In the genomic region with DNA sequence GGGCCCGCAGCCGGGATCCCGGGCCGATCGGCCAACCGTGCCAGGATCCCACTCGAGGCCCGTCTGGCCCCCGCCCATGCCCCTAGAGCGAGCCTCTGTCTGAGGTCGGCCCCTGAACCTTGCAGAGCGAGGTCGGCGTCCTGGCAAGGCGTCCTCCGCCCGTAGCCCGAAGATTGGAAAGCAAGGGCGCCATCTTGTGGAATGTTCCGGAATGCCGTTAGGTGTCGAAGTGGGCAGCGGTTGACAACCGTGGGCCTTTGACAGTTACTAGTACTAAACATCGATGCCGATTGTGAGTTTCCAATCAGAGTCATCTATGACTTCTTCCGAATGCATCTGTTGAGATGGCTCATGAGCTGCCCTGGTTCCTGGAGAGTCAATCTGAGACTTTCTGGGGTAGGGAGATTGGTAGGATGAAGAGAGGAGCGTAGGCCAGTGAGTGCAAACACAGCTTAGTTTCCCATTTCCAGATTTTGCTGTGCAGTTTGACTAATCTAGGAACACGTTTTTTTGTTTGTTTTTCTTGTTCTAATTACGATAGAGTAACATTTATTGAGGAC, we compare ENCODE assay signal across 8 cellular contexts. TPM values are rescaled to one million over a fixed set of nuclear protein-coding genes. Genes with fewer than 3 reads are reported as not detected.
A peak's percentile ranks its signal among the peaks of the same experiment; 100 is the strongest.
DNase-seq lines count a peak whose midpoint lies in the region; ATAC-seq lines count a peak whose summit lies in the region.

No MANE protein-coding gene starts in this region.

- peaks cover 0 to 4% (median 0%) of the 10 kb centered on the region in 7 donors for H3K9me3 Mint-ChIP-seq in CD4-positive, CD25-positive, alpha-beta regulatory T cell
- no peaks in the 10 kb centered on the region for H3K9me3 Mint-ChIP-seq in effector memory CD8-positive, alpha-beta T cell

- no peak overlapping the region for H3K4me3 ChIP-seq in CD4-positive, CD25-positive, alpha-beta regulatory T cell (ENCODE audit: low read depth, low read length)

- DNase-seq in CD4-positive, CD25-positive, alpha-beta regulatory T cell = peak; percentile 72 to 87 (median 85)
- DNase-seq in NCI-H82 treated with DMSO at 0.1 percent for 48 hours (lab: John Stamatoyannopoulos, UW; ENCODE audit: unreplicated experiment) (peak; percentile 71), medulla oblongata (ENCODE audit: extremely low spot score) (peak; percentile 96)
- peak; percentile 72 to 81 for DNase-seq in activated CD8-positive, alpha-beta memory T cell treated with anti-CD3 and anti-CD28 coated beads for 4 hours (ENCODE audit: low read depth in 2 of 2)
- peak; percentile 84 to 89 (median 88) for DNase-seq in effector memory CD8-positive, alpha-beta T cell
- DNase-seq in stimulated activated CD8-positive, alpha-beta memory T cell treated with anti-CD3 and anti-CD28 coated beads, Interleukin-12 subunit alpha, Interleukin-12 subunit beta, amount 100 ng/mL, for 1 hour (ENCODE audit: low read depth) = peak; percentile 83

- H3K4me3 Mint-ChIP-seq in CD4-positive, CD25-positive, alpha-beta regulatory T cell = peak overlapping the region; percentile 11 to 90 (median 87)
- peak overlapping the region; percentile 80 for H3K4me3 Mint-ChIP-seq in effector memory CD8-positive, alpha-beta T cell

- H3K36me3 ChIP-seq in CD4-positive, CD25-positive, alpha-beta regulatory T cell (ENCODE audit: control insufficient read depth, insufficient read depth, low read length) = no peaks in the 10 kb centered on the region

- H3K27me3 Mint-ChIP-seq in CD4-positive, CD25-positive, alpha-beta regulatory T cell = peaks cover 34% of the 10 kb centered on the region
- H3K27me3 Mint-ChIP-seq in effector memory CD8-positive, alpha-beta T cell = peaks cover 13 to 21% of the 10 kb centered on the region in 2 donors

- H3K4me1 ChIP-seq in CD4-positive, CD25-positive, alpha-beta regulatory T cell (ENCODE audit: control insufficient read depth, insufficient read depth, low read length, poor library complexity, severe bottlenecking) = peaks cover 23% of the 10 kb centered on the region

- peak; percentile 61 to 65 for ATAC-seq in CD4-positive, CD25-positive, alpha-beta regulatory T cell (ENCODE audit: low read depth in 2 of 2)
- peak; percentile 83 for ATAC-seq in GM19395 (IDR thresholded peaks at IDR 0.05; ENCODE audit: unreplicated experiment)
- ATAC-seq in HG03521 (IDR thresholded peaks at IDR 0.05; ENCODE audit: unreplicated experiment) = peak; percentile 67
- peak; percentile 70 for ATAC-seq in effector memory CD8-positive, alpha-beta T cell (replicated peaks)

- H3K36me3 Mint-ChIP-seq in CD4-positive, CD25-positive, alpha-beta regulatory T cell = no peaks in the 10 kb centered on the region
- peaks cover 14% of the 10 kb centered on the region for H3K36me3 Mint-ChIP-seq in effector memory CD8-positive, alpha-beta T cell (ENCODE audit: insufficient read depth)

- peak overlapping the region; percentile 71 for H3K27ac ChIP-seq in CD4-positive, CD25-positive, alpha-beta regulatory T cell (ENCODE audit: insufficient read depth, low read length, poor library complexity, severe bottlenecking)

- H3K27ac Mint-ChIP-seq in CD4-positive, CD25-positive, alpha-beta regulatory T cell = peak overlapping the region; percentile 55 to 90 (median 87)
- peak overlapping the region; percentile 58 to 73 for H3K27ac Mint-ChIP-seq in effector memory CD8-positive, alpha-beta T cell

- H3K27me3 ChIP-seq in CD4-positive, CD25-positive, alpha-beta regulatory T cell (ENCODE audit: control insufficient read depth, insufficient read depth, low read length) = peaks cover 22% of the 10 kb centered on the region

- H3K4me1 Mint-ChIP-seq in CD4-positive, CD25-positive, alpha-beta regulatory T cell = peaks cover 0 to 17% (median 7%) of the 10 kb centered on the region in 4 donors
- H3K4me1 Mint-ChIP-seq in effector memory CD8-positive, alpha-beta T cell (ENCODE audit: low read depth in 2 of 2) = peaks cover 6 to 7% of the 10 kb centered on the region in 2 donors

- no peaks in the 10 kb centered on the region for H3K9me3 ChIP-seq in CD4-positive, CD25-positive, alpha-beta regulatory T cell (ENCODE audit: control insufficient read depth in 2 of 2, low read length in 2 of 2)

RNA-seq across cellular contexts. Expression of gene PLK2, which starts 0.9 kb away (rescaled TPM):
- total RNA-seq in CD4-positive, CD25-positive, alpha-beta regulatory T cell = 15.8 TPM
- polyA plus RNA-seq in CD4-positive, CD25-positive, alpha-beta regulatory T cell = 1 to 10 TPM in 2 of 4 donors, not detected in 2; 1.4 to 1.8 TPM

RNA-seq across cellular contexts. Expression of gene GAPT, which starts 30.4 kb away (rescaled TPM):
- 1.1 TPM for total RNA-seq in CD4-positive, CD25-positive, alpha-beta regulatory T cell
- 1 to 10 TPM in 1 of 4 donors, under 1 TPM in 2, not detected in 1; 0.15 to 1.3 (median 0.29) TPM for polyA plus RNA-seq in CD4-positive, CD25-positive, alpha-beta regulatory T cell
